15 cellular contexts compared by ENCODE assay signal in genomic region chr5:149254506-149254905, GRCh38. TPM values are rescaled to one million over a fixed set of nuclear protein-coding genes. Genes with fewer than 3 reads are reported as not detected.
DNase-seq lines count a peak whose midpoint lies in the region; ATAC-seq, FAIRE-seq and TF ChIP-seq lines count a peak whose summit lies in the region.
"Had no signal": no experiment of that assay in that cellular context is flagged by ENCODE, and none has a peak within 500 bp of the region (broad histone marks: within the 10 kb centered on the region; RNA-seq: fewer than 3 reads in every experiment).

No MANE protein-coding gene starts in this region.

- H3K27ac ChIP-seq in neural progenitor cell (no peak overlapping the region), small intestine (ENCODE audit: low read depth in 1 of 2, low read length in 1 of 2) (no peak overlapping the region)
- H3K27ac ChIP-seq: tibial artery had no signal

- H3K4me3 Mint-ChIP-seq in activated naive CD4-positive, alpha-beta T cell treated with anti-CD3 and anti-CD28 coated beads for 36 hours = no peak overlapping the region
- H3K4me3 Mint-ChIP-seq in neural progenitor cell = no peak overlapping the region
- H3K4me3 Mint-ChIP-seq: activated naive CD8-positive, alpha-beta T cell had no signal

- H3K4me1 ChIP-seq in neural progenitor cell (no peaks in the 10 kb centered on the region), small intestine (ENCODE audit: control insufficient read depth in 2 of 2, insufficient read depth in 1 of 2, low read depth in 1 of 2, low read length in 1 of 2) (no peaks in the 10 kb centered on the region)
- H3K4me1 ChIP-seq: tibial artery had no signal

- no peaks in the 10 kb centered on the region for H3K27me3 Mint-ChIP-seq in activated naive CD4-positive, alpha-beta T cell treated with anti-CD3 and anti-CD28 coated beads for 36 hours (ENCODE audit: low read depth)
- H3K27me3 Mint-ChIP-seq in neural progenitor cell (ENCODE audit: insufficient read depth, low read depth) = no peaks in the 10 kb centered on the region
- H3K27me3 Mint-ChIP-seq: activated naive CD8-positive, alpha-beta T cell had no signal

- in situ Hi-C loops in SK-MEL-5 (cut with HindIII; ENCODE audit: low pct_unique_long_range_greater_than_20kb, low sequenced_read_pairs) = no loop called here

- H3F3A ChIP-seq in neural progenitor cell (ENCODE audit: low read depth) = no peaks in the 10 kb centered on the region

- H3K27me3 ChIP-seq in neural progenitor cell = peaks cover 17% of the 10 kb centered on the region
- no peaks in the 10 kb centered on the region for H3K27me3 ChIP-seq in small intestine (ENCODE audit: control insufficient read depth in 2 of 2, insufficient read depth in 2 of 2, low read length in 2 of 2)

- TF ChIP-seq CTCF in fibroblast of pulmonary artery (IDR thresholded peaks at IDR 0.05; ENCODE audit: low read length, missing control alignments) = no peak
- TF ChIP-seq CTCF in neural progenitor cell (IDR thresholded peaks at IDR 0.05) = no peak

- peak; percentile 37 for DNase-seq in activated naive CD4-positive, alpha-beta T cell treated with anti-CD3 and anti-CD28 coated beads for 36 hours
- DNase-seq in activated naive CD4-positive, alpha-beta T cell treated with anti-CD3 and anti-CD28 coated beads, Interleukin-2, amount 50 U/mL, for 72 hours (ENCODE audit: low spot score in 2 of 2) = no peak
- DNase-seq in SK-MEL-5 (ENCODE audit: low read depth, low spot score) (peak; percentile 4), fibroblast of pulmonary artery (ENCODE audit: low read depth) (peak; percentile 38), neural progenitor cell (ENCODE audit: low spot score) (peak; percentile 52), small intestine (no peak)
- DNase-seq: NCI-H1694 treated with DMSO at 0.1 percent for 48 hours, Right ventricle myocardium superior, tibial artery had no signal

- H3K4me3 ChIP-seq in fibroblast of pulmonary artery (replicated peaks; ENCODE audit: low read depth, low read length) (no peak overlapping the region), neural progenitor cell (no peak overlapping the region), small intestine (ENCODE audit: low read depth in 1 of 2, low read length in 2 of 2) (no peak overlapping the region)
- H3K4me3 ChIP-seq: mucosa of descending colon, tibial artery had no signal

- no peaks in the 10 kb centered on the region for H3K9me3 ChIP-seq in neural progenitor cell (ENCODE audit: low read depth)
- no peaks in the 10 kb centered on the region for H3K9me3 ChIP-seq in small intestine (ENCODE audit: control insufficient read depth, low read depth)
- H3K9me3 ChIP-seq: mucosa of descending colon, tibial artery had no signal

- H3K36me3 Mint-ChIP-seq in activated naive CD4-positive, alpha-beta T cell treated with anti-CD3 and anti-CD28 coated beads for 36 hours (ENCODE audit: low read depth) = no peaks in the 10 kb centered on the region
- no peaks in the 10 kb centered on the region for H3K36me3 Mint-ChIP-seq in activated naive CD4-positive, alpha-beta T cell treated with anti-CD3 and anti-CD28 coated beads, Interleukin-2, amount 50 U/mL, for 72 hours
- H3K36me3 Mint-ChIP-seq in neural progenitor cell = no peaks in the 10 kb centered on the region
- H3K36me3 Mint-ChIP-seq: activated naive CD8-positive, alpha-beta T cell had no signal

- no peaks in the 10 kb centered on the region for H4K20me1 ChIP-seq in neural progenitor cell (ENCODE audit: low read depth)

- H3K36me3 ChIP-seq in neural progenitor cell (no peaks in the 10 kb centered on the region), small intestine (ENCODE audit: control insufficient read depth in 2 of 2, insufficient read depth in 2 of 2, low read length in 2 of 2) (no peaks in the 10 kb centered on the region)

- no peak overlapping the region for H3K4me2 ChIP-seq in neural progenitor cell

- intact Hi-C loops in activated naive CD4-positive, alpha-beta T cell treated with anti-CD3 and anti-CD28 coated beads for 36 hours (cut with micrococcal nuclease) = no loop called here

- H3K27ac Mint-ChIP-seq in activated naive CD4-positive, alpha-beta T cell treated with anti-CD3 and anti-CD28 coated beads for 36 hours = no peak overlapping the region
- no peak overlapping the region for H3K27ac Mint-ChIP-seq in activated naive CD4-positive, alpha-beta T cell treated with anti-CD3 and anti-CD28 coated beads, Interleukin-2, amount 50 U/mL, for 72 hours
- H3K27ac Mint-ChIP-seq in neural progenitor cell = no peak overlapping the region
- H3K27ac Mint-ChIP-seq: activated naive CD8-positive, alpha-beta T cell had no signal

- no peaks in the 10 kb centered on the region for H3K9me3 Mint-ChIP-seq in activated naive CD4-positive, alpha-beta T cell treated with anti-CD3 and anti-CD28 coated beads for 36 hours
- no peaks in the 10 kb centered on the region for H3K9me3 Mint-ChIP-seq in activated naive CD4-positive, alpha-beta T cell treated with anti-CD3 and anti-CD28 coated beads, Interleukin-2, amount 50 U/mL, for 72 hours
- H3K9me3 Mint-ChIP-seq in neural progenitor cell = no peaks in the 10 kb centered on the region

- no peak for FAIRE-seq in small intestine (lab: Jason Lieb, UNC)
- FAIRE-seq: A204.1 had no signal

- no peak overlapping the region for H3K9ac ChIP-seq in neural progenitor cell

- no peaks in the 10 kb centered on the region for H3K79me2 ChIP-seq in neural progenitor cell (ENCODE audit: low read depth)

- H2AFZ ChIP-seq in neural progenitor cell (replicated peaks) = no peak overlapping the region

- CTCF ChIA-PET in activated naive CD4-positive, alpha-beta T cell treated with anti-CD3 and anti-CD28 coated beads for 36 hours (lab: Charles Lee) = interaction anchor here (0.8 to 2.1 kb wide), 4 partner anchors 10 to 311 kb away, joined by 3 to 13 read pairs (median 4); partner anchors contain the start of gene ABLIM3

- ATAC-seq in activated naive CD4-positive, alpha-beta T cell treated with anti-CD3 and anti-CD28 coated beads, Interleukin-2, amount 50 U/mL, for 72 hours = no peak
- ATAC-seq in GM18868 (IDR thresholded peaks at IDR 0.05; ENCODE audit: unreplicated experiment) (no peak), GM18520 (IDR thresholded peaks at IDR 0.05; ENCODE audit: unreplicated experiment) (no peak)
- ATAC-seq: esophagus mucosa, mucosa of descending colon had no signal

- WGBS in small intestine, 3 donors = 39 to 59% (median 46%) methylated on average over 3 of the region's 3 CpGs

- H3K4me1 Mint-ChIP-seq in activated naive CD4-positive, alpha-beta T cell treated with anti-CD3 and anti-CD28 coated beads for 36 hours (ENCODE audit: low read depth) = no peaks in the 10 kb centered on the region
- H3K4me1 Mint-ChIP-seq in neural progenitor cell = no peaks in the 10 kb centered on the region

RNA-seq across cellular contexts. Expression of gene AFAP1L1, which starts 17.2 kb away (rescaled TPM):
- total RNA-seq in activated naive CD4-positive, alpha-beta T cell treated with anti-CD3 and anti-CD28 coated beads for 36 hours = under 1 TPM in 1 of 2 experiments, not detected in 1; 0.07 TPM
- under 1 TPM; 0.07 to 0.99 TPM for total RNA-seq in activated naive CD4-positive, alpha-beta T cell treated with anti-CD3 and anti-CD28 coated beads, Interleukin-2, amount 50 U/mL, for 72 hours
- 17.4 and 18.0 TPM in 2 replicates for total RNA-seq in SK-MEL-5 (2014; rRNA removed; shearing (Covaris generic))
- polyA plus RNA-seq in SK-MEL-5 (2015; cell fraction: cytosol; rRNA removed) = 13.1 and 16.2 TPM in 2 replicates
- polyA plus RNA-seq in SK-MEL-5 (2015; cell fraction: nucleus; rRNA removed) = 13.3 and 14.2 TPM in 2 replicates
- total RNA-seq in neural progenitor cell (ENCODE audit: low replicate concordance) = 0.34 and 0.36 TPM in 2 replicates
- polyA plus RNA-seq in small intestine = 1 to 10 TPM in 2 of 3 donors, not detected in 1; 1.6 to 8.5 TPM

Comparison
In these comparisons a context has a peak if more than half of its experiments do, and no peak if none do; other contexts are left out.
1. DNase-seq: peak in activated naive CD4-positive, alpha-beta T cell treated with anti-CD3 and anti-CD28 coated beads for 36 hours (single experiment), SK-MEL-5 (single experiment), fibroblast of pulmonary artery (single experiment) and neural progenitor cell (single experiment); none in activated naive CD4-positive, alpha-beta T cell treated with anti-CD3 and anti-CD28 coated beads, Interleukin-2, amount 50 U/mL, for 72 hours (0 of 2) and small intestine (single experiment).